In the genomic region with DNA sequence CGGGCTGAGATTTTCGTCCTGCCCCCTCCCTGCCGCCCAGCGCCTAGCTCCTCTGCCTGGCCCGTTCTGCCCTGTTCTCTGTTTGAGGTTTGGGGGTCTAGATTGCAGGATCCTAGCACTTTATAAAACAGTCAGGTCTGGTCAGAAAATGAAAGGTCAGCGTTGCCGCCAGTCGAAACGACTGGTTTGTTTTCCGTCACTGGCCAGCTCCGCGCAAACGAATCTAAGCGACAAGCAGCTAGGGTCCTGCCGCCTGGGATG, we compare ENCODE assay signal across 9 cellular contexts. TPM values are rescaled to one million over a fixed set of nuclear protein-coding genes. Genes with fewer than 3 reads are reported as not detected.
A peak's percentile ranks its signal among the peaks of the same experiment; 100 is the strongest.
DNase-seq lines count a peak whose midpoint lies in the region; ATAC-seq, FAIRE-seq and TF ChIP-seq lines count a peak whose summit lies in the region.
"Had no signal": no experiment of that assay in that cellular context is flagged by ENCODE, and none has a peak within 500 bp of the region (broad histone marks: within the 10 kb centered on the region; RNA-seq: fewer than 3 reads in every experiment).

No MANE protein-coding gene starts in this region.

- TF ChIP-seq POLR2A in GM12891 (IDR thresholded peaks at IDR 0.05; ENCODE audit: low read depth, low read length) = no peak

- no peak overlapping the region for H3K27ac ChIP-seq in right cardiac atrium (ENCODE audit: low read length)

- H3K4me1 ChIP-seq in right cardiac atrium (ENCODE audit: control insufficient read depth, insufficient read depth, low read length) = peaks cover 10% of the 10 kb centered on the region

- intact Hi-C loops in right cardiac atrium (cut with DNase I) = no loop called here

- WGBS in right cardiac atrium = 1% methylated on average over 15 of the region's 15 CpGs

- H3K4me3 ChIP-seq in WI38 (ENCODE audit: low read depth, low read length) (peak overlapping the region; percentile 37), right cardiac atrium (ENCODE audit: low read length) (peak overlapping the region; percentile 64), skeletal muscle cell (ENCODE audit: low read depth, low read length) (peak overlapping the region; percentile 7)

- DNase-seq in GM12891 (ENCODE audit: insufficient read length, low spot score) (no peak), right cardiac atrium (no peak), skeletal muscle cell (ENCODE audit: low read depth) (no peak), amygdala (lab: John Stamatoyannopoulos, UW) (no peak), C1 segment of cervical spinal cord (lab: John Stamatoyannopoulos, UW) (no peak), Kasumi-1 (lab: John Stamatoyannopoulos, UW) (no peak)

- FAIRE-seq in GM12891 (lab: Jason Lieb, UNC) = peak; percentile 52

- ATAC-seq in right cardiac atrium (peak in 1 of 2 donors; percentile 13), GM19463 (IDR thresholded peaks at IDR 0.05; ENCODE audit: unreplicated experiment) (no peak)
- ATAC-seq: left lobe of liver had no signal

- no peak for TF ChIP-seq CTCF in WI38 (IDR thresholded peaks at IDR 0.05; ENCODE audit: low read depth, low read length)

- no peaks in the 10 kb centered on the region for H3K9me3 ChIP-seq in right cardiac atrium (ENCODE audit: control insufficient read depth, low read length)

- no peaks in the 10 kb centered on the region for H3K27me3 ChIP-seq in right cardiac atrium (ENCODE audit: control insufficient read depth, insufficient read depth)

TF ChIP-seq in GM12891, 5 proteins besides CTCF, POLR2A, EP300 and RAD21:
- TF ChIP-seq TAF1 (IDR thresholded peaks at IDR 0.05; ENCODE audit: low read depth, low read length) = no peak
- no peak for TF ChIP-seq SPI1 (IDR thresholded peaks at IDR 0.05; ENCODE audit: low read depth, low read length)
- no peak for TF ChIP-seq POU2F2 (IDR thresholded peaks at IDR 0.05; ENCODE audit: low read depth, low read length)
- no peak for TF ChIP-seq PAX5 (IDR thresholded peaks at IDR 0.05; ENCODE audit: insufficient read depth, low read length, severe bottlenecking)
- no peak for TF ChIP-seq POLR2AphosphoS5 (IDR thresholded peaks at IDR 0.05; ENCODE audit: low read depth, low read length)

RNA-seq across cellular contexts. Expression of a gene that starts 4.4 kb away (rescaled TPM):
- polyA plus RNA-seq in GM12891 (2012; ENCODE audit: low read depth, missing spikeins) = 5.7 TPM
- under 1 TPM in 3 of 4 donors, not detected in 1; 0.29 to 0.59 (median 0.45) TPM for total RNA-seq in right cardiac atrium
- 0.18 TPM for polyA plus RNA-seq in right cardiac atrium

Comparison
In these comparisons a context has a peak if more than half of its experiments do, and no peak if none do; other contexts are left out.
1. H3K4me3 ChIP-seq: peak in every context shown above with its lines; median percentile 64 in right cardiac atrium; 37 in WI38; 7 in skeletal muscle cell.